In the genomic region with DNA sequence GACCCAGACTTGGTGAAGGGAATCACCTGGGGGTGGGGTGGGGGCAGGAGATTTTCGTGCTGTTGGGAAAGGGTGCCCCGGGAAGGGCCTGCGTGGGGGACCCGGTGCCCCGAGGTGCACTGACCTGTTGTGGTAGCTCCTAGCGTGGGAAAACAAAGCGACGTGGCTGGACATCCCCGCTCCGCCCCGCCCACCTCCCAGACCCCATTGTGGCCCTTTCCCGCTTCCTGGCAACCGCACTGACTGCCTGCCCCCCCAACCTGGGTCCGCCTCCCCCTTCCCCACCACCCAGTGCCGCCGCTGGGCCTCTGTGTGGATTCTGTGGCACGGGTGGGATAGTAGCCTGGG, we compare ENCODE assay signal across 8 cellular contexts. TPM values are rescaled to one million over a fixed set of nuclear protein-coding genes. Genes with fewer than 3 reads are reported as not detected.
DNase-seq lines count a peak whose midpoint lies in the region; ATAC-seq, FAIRE-seq and TF ChIP-seq lines count a peak whose summit lies in the region.

No MANE protein-coding gene starts in this region.

- H3K79me2 ChIP-seq in fibroblast of lung (ENCODE audit: control insufficient read depth, insufficient read depth, low read length) = no peaks in the 10 kb centered on the region

- peak overlapping the region; percentile 71 for H3K4me2 ChIP-seq in fibroblast of lung (ENCODE audit: extremely low read depth, insufficient read depth, low read length)

- FAIRE-seq in GM12891 (lab: Jason Lieb, UNC) = no peak

- H3K27me3 ChIP-seq in fibroblast of lung (ENCODE audit: control insufficient read depth, insufficient read depth, low read length) = peaks cover 11% of the 10 kb centered on the region
- peaks cover 0 to 71% (median 27%) of the 10 kb centered on the region in 3 donors for H3K27me3 ChIP-seq in psoas muscle (ENCODE audit: insufficient read depth in 3 of 3, low read length in 2 of 3)

- H3K4me3 ChIP-seq in fibroblast of lung (replicated peaks in 1 of 4; ENCODE audit: control extremely low read depth in 1 of 4, insufficient read depth in 1 of 4, low read depth in 3 of 4, low read length in 4 of 4) = peak overlapping the region in 3 of 4 experiments; percentile 10 to 60 (median 28)
- H3K4me3 ChIP-seq in psoas muscle = peak overlapping the region; percentile 69

- H4K20me1 ChIP-seq in fibroblast of lung (ENCODE audit: control insufficient read depth, extremely low read depth, insufficient read depth, low read length) = no peaks in the 10 kb centered on the region

- in situ Hi-C loops in GM13976 (cut with MboI; ENCODE audit: low sequenced_read_pairs, unreplicated experiment) = no loop called here

- peaks cover 10% of the 10 kb centered on the region for H3K4me1 ChIP-seq in fibroblast of lung (ENCODE audit: control insufficient read depth, extremely low read depth, insufficient read depth, low read length)
- H3K4me1 ChIP-seq in psoas muscle = peaks cover 22% of the 10 kb centered on the region

- H3K9me3 ChIP-seq in fibroblast of lung (ENCODE audit: control insufficient read depth, insufficient read depth, low read depth, low read length) (no peaks in the 10 kb centered on the region), psoas muscle (no peaks in the 10 kb centered on the region)

- H3K27ac ChIP-seq in fibroblast of lung (ENCODE audit: insufficient read depth, low read length) (no peak overlapping the region), psoas muscle (peak overlapping the region; percentile 79)

- TF ChIP-seq POLR2A in GM12891 (IDR thresholded peaks at IDR 0.05; ENCODE audit: low read depth, low read length) = peak; percentile 50

- ATAC-seq in SK-N-SH treated with all-trans-retinoic acid at 6 μM for 48 hours = peak; percentile 8
- peak in 1 of 4 donors; percentile 0 for ATAC-seq in psoas muscle
- ATAC-seq in GM21360 (IDR thresholded peaks at IDR 0.05; ENCODE audit: unreplicated experiment) = no peak

- intact Hi-C loops in psoas muscle (cut with DNase I) = loop anchor here in 1 of 2 donors (5.0 kb wide), 1 partner anchor 90 kb away; no protein-coding TSS in a partner anchor

- H2AFZ ChIP-seq in fibroblast of lung (ENCODE audit: low read length) = no peak overlapping the region

- DNase-seq in GM12891 (ENCODE audit: insufficient read length, low spot score) (peak; percentile 5), fibroblast of lung (ENCODE audit: low read depth in 2 of 2) (no peak), psoas muscle (no peak), NCI-H446 treated with DMSO at 0.1 percent for 48 hours (lab: John Stamatoyannopoulos, UW) (no peak), GM13976 (ENCODE audit: low spot score) (no peak), NCI-H82 (lab: John Stamatoyannopoulos, UW) (no peak)

- peak overlapping the region; percentile 65 for H3K9ac ChIP-seq in fibroblast of lung (ENCODE audit: insufficient read depth, low read length)

- H3K36me3 ChIP-seq in fibroblast of lung (ENCODE audit: control insufficient read depth, insufficient read depth, low read length) (no peaks in the 10 kb centered on the region), psoas muscle (ENCODE audit: insufficient read depth in 1 of 2, low read depth in 1 of 2) (no peaks in the 10 kb centered on the region)

- no peak for TF ChIP-seq CTCF in fibroblast of lung (conservative IDR thresholded peaks at IDR 0.05 in 1 of 2, IDR thresholded peaks at IDR 0.05 in 1 of 2; ENCODE audit: low read depth in 1 of 2, low read length in 2 of 2)
- TF ChIP-seq CTCF in psoas muscle (IDR thresholded peaks at IDR 0.05) = no peak
- TF ChIP-seq CTCF in GM13976 (IDR thresholded peaks at IDR 0.05; ENCODE audit: borderline replicate concordance, control extremely low read depth, extremely low read depth, insufficient read depth, missing control alignments) = no peak

- 6 to 8% (median 7%) methylated on average over 17 of the region's 17 CpGs for WGBS in psoas muscle, 3 donors

TF ChIP-seq in GM12891, 5 proteins besides CTCF, POLR2A, EP300 and RAD21:
- TF ChIP-seq TAF1 (IDR thresholded peaks at IDR 0.05; ENCODE audit: low read depth, low read length) (0 out of 2 replicates have a peak, but pooled peaks have one; percentile 22), PAX5 (IDR thresholded peaks at IDR 0.05; ENCODE audit: insufficient read depth, low read length, severe bottlenecking) (no peak), POU2F2 (IDR thresholded peaks at IDR 0.05; ENCODE audit: low read depth, low read length) (peak; percentile 47; the same call in 1 of the 2 replicates)

TF ChIP-seq in SK-N-SH treated with all-trans-retinoic acid at 6 μM for 48 hours, 23 proteins besides CTCF, POLR2A, EP300 and RAD21:
- no peak for TF ChIP-seq ISL1 (CRISPR knock-in tag; IDR thresholded peaks at IDR 0.05)
- no peak for TF ChIP-seq RARB (CRISPR knock-in tag; IDR thresholded peaks at IDR 0.05)
- no peak for TF ChIP-seq BACH2 (CRISPR knock-in tag; IDR thresholded peaks at IDR 0.05; ENCODE audit: borderline replicate concordance)
- TF ChIP-seq OSR1 (CRISPR knock-in tag; IDR thresholded peaks at IDR 0.05) = no peak
- TF ChIP-seq CSDC2 (CRISPR knock-in tag; IDR thresholded peaks at IDR 0.05) = no peak
- no peak for TF ChIP-seq ZNF70 (CRISPR knock-in tag; IDR thresholded peaks at IDR 0.05)
- TF ChIP-seq, protein P1, sequence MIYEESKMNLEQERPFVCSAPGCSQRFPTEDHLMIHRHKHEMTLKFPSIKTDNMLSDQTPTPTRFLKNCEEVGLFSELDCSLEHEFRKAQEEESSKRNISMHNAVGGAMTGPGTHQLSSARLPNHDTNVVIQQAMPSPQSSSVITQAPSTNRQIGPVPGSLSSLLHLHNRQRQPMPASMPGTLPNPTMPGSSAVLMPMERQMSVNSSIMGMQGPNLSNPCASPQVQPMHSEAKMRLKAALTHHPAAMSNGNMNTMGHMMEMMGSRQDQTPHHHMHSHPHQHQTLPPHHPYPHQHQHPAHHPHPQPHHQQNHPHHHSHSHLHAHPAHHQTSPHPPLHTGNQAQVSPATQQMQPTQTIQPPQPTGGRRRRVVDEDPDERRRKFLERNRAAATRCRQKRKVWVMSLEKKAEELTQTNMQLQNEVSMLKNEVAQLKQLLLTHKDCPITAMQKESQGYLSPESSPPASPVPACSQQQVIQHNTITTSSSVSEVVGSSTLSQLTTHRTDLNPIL (CRISPR knock-in tag; IDR thresholded peaks at IDR 0.05; ENCODE audit: low read depth) = no peak
- no peak for TF ChIP-seq GLIS3 (CRISPR knock-in tag; IDR thresholded peaks at IDR 0.05)
- TF ChIP-seq, protein P2, sequence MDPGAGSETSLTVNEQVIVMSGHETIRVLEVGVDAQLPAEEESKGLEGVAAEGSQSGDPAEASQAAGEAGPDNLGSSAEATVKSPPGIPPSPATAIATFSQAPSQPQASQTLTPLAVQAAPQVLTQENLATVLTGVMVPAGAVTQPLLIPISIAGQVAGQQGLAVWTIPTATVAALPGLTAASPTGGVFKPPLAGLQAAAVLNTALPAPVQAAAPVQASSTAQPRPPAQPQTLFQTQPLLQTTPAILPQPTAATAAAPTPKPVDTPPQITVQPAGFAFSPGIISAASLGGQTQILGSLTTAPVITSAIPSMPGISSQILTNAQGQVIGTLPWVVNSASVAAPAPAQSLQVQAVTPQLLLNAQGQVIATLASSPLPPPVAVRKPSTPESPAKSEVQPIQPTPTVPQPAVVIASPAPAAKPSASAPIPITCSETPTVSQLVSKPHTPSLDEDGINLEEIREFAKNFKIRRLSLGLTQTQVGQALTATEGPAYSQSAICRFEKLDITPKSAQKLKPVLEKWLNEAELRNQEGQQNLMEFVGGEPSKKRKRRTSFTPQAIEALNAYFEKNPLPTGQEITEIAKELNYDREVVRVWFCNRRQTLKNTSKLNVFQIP (CRISPR knock-in tag; IDR thresholded peaks at IDR 0.05; ENCODE audit: borderline replicate concordance, low read depth) = no peak

RNA-seq across cellular contexts. Expression of a gene that starts 2.5 kb away (rescaled TPM):
- 14.0 TPM for polyA plus RNA-seq in GM12891 (2012; ENCODE audit: low read depth, missing spikeins)
- total RNA-seq in fibroblast of lung = 40.1 and 40.8 TPM in 2 replicates
- 2.3 and 3.7 TPM in 2 replicates for polyA plus RNA-seq in fibroblast of lung
- polyA plus RNA-seq in fibroblast of lung (2012) = 5.9 and 8.0 TPM in 2 replicates
- polyA minus RNA-seq in fibroblast of lung (ENCODE audit: low replicate concordance) = 2.9 and 4.9 TPM in 2 replicates
- 10 to 100 TPM in 3 of 4 donors, 1 to 10 TPM in 1; 7.1 to 18.8 (median 13.3) TPM for total RNA-seq in psoas muscle
- 10 to 100 TPM in 1 of 3 donors, 1 to 10 TPM in 2; 5.0 to 26.0 (median 7.0) TPM for polyA plus RNA-seq in psoas muscle

RNA-seq across cellular contexts. Expression of a gene that starts 6.9 kb away (rescaled TPM):
- polyA plus RNA-seq in GM12891 (2012; ENCODE audit: low read depth, missing spikeins) = 4.2 TPM
- total RNA-seq in fibroblast of lung (3.1 and 3.6 TPM in 2 replicates), psoas muscle (under 1 TPM in 1 of 4 donors, not detected in 3; 0.97 TPM)
- polyA plus RNA-seq in fibroblast of lung (0.42 and 0.66 TPM in 2 replicates), psoas muscle (under 1 TPM in 2 of 3 donors, not detected in 1; 0.99 to 1.00 TPM)
- 1.1 and 1.8 TPM in 2 replicates for polyA plus RNA-seq in fibroblast of lung (2012)
- 0.96 TPM in 1 of 2 replicates, not detected in the other for polyA minus RNA-seq in fibroblast of lung (ENCODE audit: low replicate concordance)

RNA-seq across cellular contexts. Expression of a gene that starts 13.4 kb away (rescaled TPM):
- 2.6 TPM for polyA plus RNA-seq in GM12891 (2012; ENCODE audit: low read depth, missing spikeins)
- total RNA-seq in fibroblast of lung = 0.17 and 0.51 TPM in 2 replicates
- 0.02 TPM in 1 of 2 replicates, not detected in the other for polyA plus RNA-seq in fibroblast of lung
- 0.02 and 0.05 TPM in 2 replicates for polyA plus RNA-seq in fibroblast of lung (2012)
- not detected in 2 replicates for polyA minus RNA-seq in fibroblast of lung (ENCODE audit: low replicate concordance)
- under 1 TPM in 1 of 4 donors, not detected in 3; 0.11 TPM for total RNA-seq in psoas muscle
- under 1 TPM in 2 of 3 donors, not detected in 1; 0.01 TPM for polyA plus RNA-seq in psoas muscle

RNA-seq across cellular contexts. Expression of a gene that starts 24.3 kb away (rescaled TPM):
- 46.7 TPM for polyA plus RNA-seq in GM12891 (2012; ENCODE audit: low read depth, missing spikeins)
- 18.3 and 20.0 TPM in 2 replicates for total RNA-seq in fibroblast of lung
- 12.0 and 23.1 TPM in 2 replicates for polyA plus RNA-seq in fibroblast of lung
- 18.8 and 45.4 TPM in 2 replicates for polyA plus RNA-seq in fibroblast of lung (2012)
- 32.4 and 47.7 TPM in 2 replicates for polyA minus RNA-seq in fibroblast of lung (ENCODE audit: low replicate concordance)
- 10 to 100 TPM; 19.2 to 24.2 (median 21.7) TPM for total RNA-seq in psoas muscle
- 10 to 100 TPM; 21.8 to 26.3 (median 23.7) TPM for polyA plus RNA-seq in psoas muscle

RNA-seq across cellular contexts. Expression of a gene that starts 24.8 kb away (rescaled TPM):
- 29.2 TPM for polyA plus RNA-seq in GM12891 (2012; ENCODE audit: low read depth, missing spikeins)
- 25.9 and 37.8 TPM in 2 replicates for total RNA-seq in fibroblast of lung
- 25.2 and 25.8 TPM in 2 replicates for polyA plus RNA-seq in fibroblast of lung
- polyA plus RNA-seq in fibroblast of lung (2012) = 55.5 and 73.7 TPM in 2 replicates
- polyA minus RNA-seq in fibroblast of lung (ENCODE audit: low replicate concordance) = 55.5 and 70.9 TPM in 2 replicates
- total RNA-seq in psoas muscle = 10 to 100 TPM; 16.7 to 18.6 (median 17.3) TPM
- 10 to 100 TPM; 14.9 to 24.1 (median 15.6) TPM for polyA plus RNA-seq in psoas muscle
